ENCODE assay signal across 3 cellular contexts in genomic region chr11:120141144-120142071, GRCh38.
TF ChIP-seq lines count a peak whose summit lies in the region.

No MANE protein-coding gene starts in this region.

TF ChIP-seq in SK-N-SH, 30 proteins besides CTCF, POLR2A, EP300 and RAD21:
- no peak for TF ChIP-seq FOXJ3 (CRISPR knock-in tag; IDR thresholded peaks at IDR 0.05)
- no peak for TF ChIP-seq NFIC (IDR thresholded peaks at IDR 0.05; ENCODE audit: borderline replicate concordance)
- TF ChIP-seq TCF12 (IDR thresholded peaks at IDR 0.05): no peak
- TF ChIP-seq JUND (IDR thresholded peaks at IDR 0.05): no peak
- no peak for TF ChIP-seq MEF2A (IDR thresholded peaks at IDR 0.05; ENCODE audit: borderline replicate concordance, low read depth)
- TF ChIP-seq CHD2 (IDR thresholded peaks at IDR 0.05; ENCODE audit: low read length, partially characterized antibody): no peak
- no peak for TF ChIP-seq RXRA (IDR thresholded peaks at IDR 0.05; ENCODE audit: borderline replicate concordance, low read depth)
- TF ChIP-seq FOXM1 (IDR thresholded peaks at IDR 0.05; ENCODE audit: low read depth): no peak
- no peak for TF ChIP-seq IRF3 (IDR thresholded peaks at IDR 0.05; ENCODE audit: low read depth, low read length)
- TF ChIP-seq FOSL2 (IDR thresholded peaks at IDR 0.05; ENCODE audit: borderline replicate concordance, low read depth): no peak
- no peak for TF ChIP-seq MAX (IDR thresholded peaks at IDR 0.05; ENCODE audit: low read depth)
- no peak for TF ChIP-seq USF1 (IDR thresholded peaks at IDR 0.05; ENCODE audit: borderline replicate concordance, low read depth)
- no peak for TF ChIP-seq YY1 (IDR thresholded peaks at IDR 0.05; ENCODE audit: low read depth)
TF ChIP-seq in SK-N-SH: peak in this region for 0.

TF ChIP-seq in SK-N-SH treated with all-trans-retinoic acid at 6 μM for 48 hours, 23 proteins besides CTCF, POLR2A, EP300 and RAD21:
- TF ChIP-seq CSDC2 (CRISPR knock-in tag; IDR thresholded peaks at IDR 0.05): no peak
- no peak for TF ChIP-seq PPARA (CRISPR knock-in tag; IDR thresholded peaks at IDR 0.05; ENCODE audit: borderline replicate concordance)
- TF ChIP-seq ZNF70 (CRISPR knock-in tag; IDR thresholded peaks at IDR 0.05): no peak
- no peak for TF ChIP-seq ZNF8 (CRISPR knock-in tag; IDR thresholded peaks at IDR 0.05)
- TF ChIP-seq POU6F1 (CRISPR knock-in tag; IDR thresholded peaks at IDR 0.05; ENCODE audit: borderline replicate concordance, low read depth): no peak
- no peak for TF ChIP-seq ZC3H10 (CRISPR knock-in tag; IDR thresholded peaks at IDR 0.05)
- no peak for TF ChIP-seq ZFP30 (CRISPR knock-in tag; IDR thresholded peaks at IDR 0.05)
- TF ChIP-seq RARB (CRISPR knock-in tag; IDR thresholded peaks at IDR 0.05): no peak
- no peak for TF ChIP-seq SNAI2 (CRISPR knock-in tag; IDR thresholded peaks at IDR 0.05)
- no peak for TF ChIP-seq CSRNP3 (CRISPR knock-in tag; IDR thresholded peaks at IDR 0.05)
- TF ChIP-seq OSR1 (CRISPR knock-in tag; IDR thresholded peaks at IDR 0.05): no peak
- TF ChIP-seq TOX (CRISPR knock-in tag; IDR thresholded peaks at IDR 0.05; ENCODE audit: borderline replicate concordance): no peak
- no peak for TF ChIP-seq TCF4 (CRISPR knock-in tag; IDR thresholded peaks at IDR 0.05; ENCODE audit: borderline replicate concordance)
TF ChIP-seq in SK-N-SH treated with all-trans-retinoic acid at 6 μM for 48 hours: peak in this region for 0.

TF ChIP-seq in H1, 55 proteins besides CTCF, POLR2A, EP300 and RAD21:
- no peak for TF ChIP-seq USF2 (IDR thresholded peaks at IDR 0.05; ENCODE audit: low read length)
- no peak for TF ChIP-seq CHD1 (IDR thresholded peaks at IDR 0.05; ENCODE audit: low read depth, low read length)
- TF ChIP-seq CREB1 (IDR thresholded peaks at IDR 0.05): no peak
- TF ChIP-seq CBX5 (IDR thresholded peaks at IDR 0.05; ENCODE audit: low read depth, low read length): no peak
- no peak for TF ChIP-seq SAP30 (IDR thresholded peaks at IDR 0.05; ENCODE audit: insufficient read depth, insufficient replicate concordance, low read length)
- no peak for TF ChIP-seq RFX5 (IDR thresholded peaks at IDR 0.05; ENCODE audit: borderline replicate concordance, low read depth, low read length)
- no peak for TF ChIP-seq TAF7 (optimal IDR thresholded peaks at IDR 0.05; ENCODE audit: borderline replicate concordance, low read depth, low read length)
- TF ChIP-seq SP1 (IDR thresholded peaks at IDR 0.05; ENCODE audit: low read depth, low read length): no peak
- TF ChIP-seq SRF (IDR thresholded peaks at IDR 0.05; ENCODE audit: low read depth, low read length): no peak
- no peak for TF ChIP-seq ZNF274 (IDR thresholded peaks at IDR 0.05; ENCODE audit: borderline replicate concordance, extremely low read depth, low read length)
- TF ChIP-seq PHF8 (conservative IDR thresholded peaks at IDR 0.05; ENCODE audit: low read depth, low read length): no peak
- TF ChIP-seq CEBPB (IDR thresholded peaks at IDR 0.05; ENCODE audit: low read depth, low read length): no peak
- TF ChIP-seq GTF2F1 (IDR thresholded peaks at IDR 0.05; ENCODE audit: borderline replicate concordance, low read depth, low read length): no peak
- no peak for TF ChIP-seq SIRT6 (IDR thresholded peaks at IDR 0.05; ENCODE audit: low read length)
- TF ChIP-seq RBBP5 (IDR thresholded peaks at IDR 0.05; ENCODE audit: borderline replicate concordance, low read depth, low read length): no peak
- TF ChIP-seq NANOG (IDR thresholded peaks at IDR 0.05; ENCODE audit: insufficient read depth, low read depth, low read length, poor library complexity, severe bottlenecking): no peak
- TF ChIP-seq TBP (IDR thresholded peaks at IDR 0.05; ENCODE audit: low read depth, low read length): no peak
- no peak for TF ChIP-seq TEAD4 (IDR thresholded peaks at IDR 0.05; ENCODE audit: low read depth, low read length)
- TF ChIP-seq MAX (IDR thresholded peaks at IDR 0.05): no peak
